In genomic region chr3:127572186-127572585, GRCh38 we compare ENCODE assay signal across 18 cellular contexts. TPM values are rescaled to one million over a fixed set of nuclear protein-coding genes. Genes with fewer than 3 reads are reported as not detected.
A peak's percentile ranks its signal among the peaks of the same experiment; 100 is the strongest.
DNase-seq lines count a peak whose midpoint lies in the region; ATAC-seq, FAIRE-seq and TF ChIP-seq lines count a peak whose summit lies in the region.
"Had no signal": no experiment of that assay in that cellular context is flagged by ENCODE, and none has a peak within 500 bp of the region (broad histone marks: within the 10 kb centered on the region; RNA-seq: fewer than 3 reads in every experiment).

No MANE protein-coding gene starts in this region.

- no peak for FAIRE-seq in HepG2 (lab: Jason Lieb, UNC)
- FAIRE-seq: GM12878, GM19239, H54 had no signal

- H2AFZ ChIP-seq in HepG2 (ENCODE audit: low read length): no peak overlapping the region
- H2AFZ ChIP-seq: GM23338 had no signal

- TF ChIP-seq POLR2A in HepG2 (IDR thresholded peaks at IDR 0.05; ENCODE audit: insufficient read depth in 1 of 2, low read depth in 2 of 2, low read length in 2 of 2) (no peak), thyroid gland (IDR thresholded peaks at IDR 0.05) (no peak)

- H3K36me3 Mint-ChIP-seq in neural crest cell (ENCODE audit: low read depth) (peaks cover 7% of the 10 kb centered on the region), T-helper 17 cell (ENCODE audit: low read depth) (no peaks in the 10 kb centered on the region)

- no peaks in the 10 kb centered on the region for H3K9me3 Mint-ChIP-seq in neural crest cell
- H3K9me3 Mint-ChIP-seq: CD8-positive, alpha-beta T cell; GM23338 had no signal

- H3K27me3 Mint-ChIP-seq in neural crest cell (ENCODE audit: low read depth) (no peaks in the 10 kb centered on the region), T-helper 17 cell (no peaks in the 10 kb centered on the region)

- TF ChIP-seq CTCF in HepG2 (CRISPR knock-in tag; IDR thresholded peaks at IDR 0.05) (no peak), neural crest cell (conservative IDR thresholded peaks at IDR 0.05) (no peak), thyroid gland (IDR thresholded peaks at IDR 0.05) (no peak)

- TF ChIP-seq EP300 in HepG2 (IDR thresholded peaks at IDR 0.05; ENCODE audit: low read depth in 2 of 2, low read length in 2 of 2) (no peak), HepG2 (CRISPR knock-in tag; IDR thresholded peaks at IDR 0.05; ENCODE audit: borderline replicate concordance) (no peak)

- DNase-seq in left ventricle myocardium superior (no peak), cardiac septum (ENCODE audit: low spot score) (no peak), HepG2 (ENCODE audit: low spot score) (no peak), neural crest cell (ENCODE audit: low read depth, low spot score) (no peak), thyroid gland (peak; percentile 65 to 72), T-helper 17 cell (no peak)
- DNase-seq in stimulated activated CD4-positive, alpha-beta T cell treated with anti-CD3 and anti-CD28 coated beads, Interleukin-15, amount 100 ng/mL, for 24 hours: no peak
- DNase-seq: 8988T; Calu3; CD8-positive, alpha-beta T cell; DMS79 treated with DMSO at 0.1 percent for 48 hours; HCEC 1CT had no signal

- no TSS peak for BruUV-seq in HepG2 (replicated peaks; lab: Mats Ljungman, UMichigan)

- H3K27me3 ChIP-seq in HepG2 (ENCODE audit: control insufficient read depth in 1 of 2, insufficient read depth in 2 of 2, low read length in 2 of 2) (no peaks in the 10 kb centered on the region), thyroid gland (no peaks in the 10 kb centered on the region)
- H3K27me3 ChIP-seq: BLaER1 treated with 17β-estradiol and CSF1 and Interleukin-3, amounts not matched to agents 10 nM and 100 nM had no signal

- POLR2A ChIA-PET in HepG2 (lab: Yijun Ruan, JAX): no interaction called here

- no peaks in the 10 kb centered on the region for H3K79me2 ChIP-seq in HepG2 (ENCODE audit: insufficient read depth, low read length)

- peaks cover 7% of the 10 kb centered on the region for H3K4me1 Mint-ChIP-seq in neural crest cell
- H3K4me1 Mint-ChIP-seq in T-helper 17 cell: peaks cover 8% of the 10 kb centered on the region
- H3K4me1 Mint-ChIP-seq: GM23338 had no signal

- ATAC-seq in left ventricle myocardium superior: peak; percentile 37
- no peak for ATAC-seq in HepG2
- no peak for ATAC-seq in T-helper 17 cell
- no peak for ATAC-seq in GM21447 (IDR thresholded peaks at IDR 0.05; ENCODE audit: unreplicated experiment)
- ATAC-seq: CD8-positive, alpha-beta T cell; GM12878; GM23338 had no signal

- H3K27ac ChIP-seq in HepG2 (ENCODE audit: extremely low read length, insufficient read depth, low read length) (no peak overlapping the region), thyroid gland (no peak overlapping the region)
- H3K27ac ChIP-seq: BLaER1 treated with 17β-estradiol and CSF1 and Interleukin-3, amounts not matched to agents 10 nM and 100 nM had no signal

- no peak for TF ChIP-seq RAD21 in HepG2 (CRISPR knock-in tag; IDR thresholded peaks at IDR 0.05)

- intact Hi-C loops in left ventricle myocardium superior (cut with micrococcal nuclease): no loop called here
- intact Hi-C loops in cardiac septum (cut with DNase I): loop anchor here (10.0 kb wide), 1 partner anchor 403 kb away; no protein-coding TSS in a partner anchor
- intact Hi-C loops in HepG2 (cut with micrococcal nuclease; ENCODE audit: unreplicated experiment): no loop called here
- intact Hi-C loops in thyroid gland (cut with DNase I): no loop called here

- H3K9ac ChIP-seq in HepG2 (ENCODE audit: insufficient read depth, low read depth, low read length): no peak overlapping the region
- H3K9ac ChIP-seq: BLaER1 treated with 17β-estradiol and CSF1 and Interleukin-3, amounts not matched to agents 10 nM and 100 nM had no signal

- no peak overlapping the region for H3K4me3 ChIP-seq in HepG2 (replicated peaks in 1 of 3; ENCODE audit: insufficient read depth in 1 of 3, low read depth in 2 of 3, low read length in 3 of 3)
- no peak overlapping the region for H3K4me3 ChIP-seq in thyroid gland (replicated peaks in 1 of 3)
- H3K4me3 ChIP-seq: BLaER1 treated with 17β-estradiol and CSF1 and Interleukin-3, amounts not matched to agents 10 nM and 100 nM; GM12878; GM23338 had no signal

- H3K4me3 Mint-ChIP-seq in neural crest cell (no peak overlapping the region), T-helper 17 cell (no peak overlapping the region)
- H3K4me3 Mint-ChIP-seq: CD8-positive, alpha-beta T cell; GM23338 had no signal

- H3K36me3 ChIP-seq in HepG2 (replicated peaks in 1 of 2; ENCODE audit: control insufficient read depth in 1 of 2, insufficient read depth in 2 of 2, low read length in 2 of 2) (peaks cover 9 to 28% of the 10 kb centered on the region in 2 experiments), thyroid gland (peaks cover 13 to 14% of the 10 kb centered on the region in 2 donors)

- H3K4me2 ChIP-seq in HepG2 (ENCODE audit: low read depth, low read length): no peak overlapping the region
- H3K4me2 ChIP-seq: BLaER1 treated with 17β-estradiol and CSF1 and Interleukin-3, amounts not matched to agents 10 nM and 100 nM; GM23338 had no signal

- in situ Hi-C loops in HepG2 (cut with HindIII; ENCODE audit: extremely low pct_ligation_motif_present, low pct_unique_long_range_greater_than_20kb): loop anchor here (10.0 kb wide), 1 partner anchor 243 kb away; no protein-coding TSS in a partner anchor

- WGBS in HepG2 (ENCODE audit: low lambda C conversion rate): 96% methylated on average over 6 of the region's 6 CpGs
- 52 to 54% methylated on average over 6 of the region's 6 CpGs for WGBS in thyroid gland, 2 donors

- CTCF ChIA-PET in HepG2 (lab: Yijun Ruan, JAX; ENCODE audit: low intra/inter-chr PET ratio, low total read pairs): no interaction called here

- H3K9me3 ChIP-seq in HepG2 (ENCODE audit: low read length): no peaks in the 10 kb centered on the region
- no peaks in the 10 kb centered on the region for H3K9me3 ChIP-seq in thyroid gland
- no peaks in the 10 kb centered on the region for H3K9me3 ChIP-seq in T-helper 17 cell (ENCODE audit: control insufficient read depth, low read length, poor library complexity, severe bottlenecking)

- no peaks in the 10 kb centered on the region for H3K4me1 ChIP-seq in HepG2 (ENCODE audit: insufficient read depth, low read length)
- peaks cover 9 to 15% of the 10 kb centered on the region in 2 donors for H3K4me1 ChIP-seq in thyroid gland

- peaks cover 11% of the 10 kb centered on the region; the same call in 1 of the 2 replicates for H4K20me1 ChIP-seq in HepG2 (ENCODE audit: insufficient read depth, low read length)

- H3K27ac Mint-ChIP-seq in neural crest cell (ENCODE audit: unreplicated experiment) (peak overlapping the region; percentile 78), T-helper 17 cell (no peak overlapping the region)
- H3K27ac Mint-ChIP-seq: CD8-positive, alpha-beta T cell; GM23338 had no signal

RNA-seq across cellular contexts. Expression of gene TPRA1, which starts 18.3 kb away (rescaled TPM):
- total RNA-seq in left ventricle myocardium superior (22.8 TPM), cardiac septum (17.3 TPM), HepG2 (2016; rRNA removed; fragmentation: Illumina TruSeq; extraction: Trizol) (16.0 and 25.8 TPM in 2 replicates), neural crest cell (27.2 and 27.4 TPM in 2 replicates), thyroid gland (10 to 100 TPM; 36.2 to 47.5 (median 43.2) TPM), T-helper 17 cell (10 to 100 TPM; 12.5 to 16.6 TPM)
- total RNA-seq in HepG2 (2016; cell fraction: cytosol; rRNA removed; fragmentation: Illumina TruSeq; extraction: Trizol; ENCODE audit: low read depth): 5.2 and 7.7 TPM in 2 replicates
- 18.1 and 26.7 TPM in 2 replicates for total RNA-seq in HepG2 (2016; cell fraction: insoluble cytoplasmic fraction; rRNA removed; fragmentation: Illumina TruSeq; extraction: Trizol)
- total RNA-seq in HepG2 (2016; cell fraction: membrane; rRNA removed; fragmentation: Illumina TruSeq; extraction: Trizol): 14.2 and 15.9 TPM in 2 replicates
- total RNA-seq in HepG2 (2016; cell fraction: nucleus; rRNA removed; fragmentation: Illumina TruSeq; extraction: Trizol): 19.5 and 20.8 TPM in 2 replicates
- 25.4 and 35.4 TPM in 2 replicates for polyA plus RNA-seq in HepG2 (2011; rRNA removed)
- 20.8 and 29.8 TPM in 2 replicates for polyA plus RNA-seq in HepG2 (2011; cell fraction: cytosol; rRNA removed)
- 39.0 and 41.7 TPM in 2 replicates for polyA plus RNA-seq in HepG2 (2011; cell fraction: nucleus; rRNA removed)
- polyA plus RNA-seq in HepG2 (2012): 13.0 and 16.0 TPM in 2 replicates
- polyA plus RNA-seq in HepG2 (2016; cell fraction: cytosol; fragmentation: Illumina TruSeq; extraction: Trizol; ENCODE audit: low read depth): 5.6 and 6.4 TPM in 2 replicates
- 14.3 TPM in 2 replicates for polyA plus RNA-seq in HepG2 (2016; cell fraction: insoluble cytoplasmic fraction; fragmentation: Illumina TruSeq; extraction: Trizol; ENCODE audit: low read depth)
- polyA plus RNA-seq in HepG2 (2016; cell fraction: membrane; fragmentation: Illumina TruSeq; extraction: Trizol; ENCODE audit: low read depth): 9.6 and 10.9 TPM in 2 replicates
- 34.7 and 36.4 TPM in 2 replicates for polyA plus RNA-seq in HepG2 (2016; cell fraction: nucleus; fragmentation: Illumina TruSeq; extraction: Trizol; ENCODE audit: insufficient read depth, low read depth)
- 60.4 and 130 TPM in 2 replicates for polyA minus RNA-seq in HepG2 (2011; rRNA and poly(A)+ RNA removed; ENCODE audit: low replicate concordance)
- 12.0 and 12.9 TPM in 2 replicates for polyA minus RNA-seq in HepG2 (2011; cell fraction: cytosol; rRNA and poly(A)+ RNA removed)
- polyA minus RNA-seq in HepG2 (2011; cell fraction: nucleus; rRNA and poly(A)+ RNA removed): 12.6 and 20.5 TPM in 2 replicates

RNA-seq across cellular contexts. Expression of gene MCM2, which starts 26.0 kb away (rescaled TPM):
- total RNA-seq in left ventricle myocardium superior (8.7 TPM), cardiac septum (5.5 TPM), HepG2 (2016; rRNA removed; fragmentation: Illumina TruSeq; extraction: Trizol) (133 and 134 TPM in 2 replicates), neural crest cell (223 and 228 TPM in 2 replicates), thyroid gland (10 to 100 TPM in 1 of 4 donors, 1 to 10 TPM in 3; 7.5 to 15.1 (median 9.5) TPM), T-helper 17 cell (10 to 100 TPM in 1 of 2 donors, 1 to 10 TPM in 1; 8.6 to 11.6 TPM)
- total RNA-seq in HepG2 (2016; cell fraction: cytosol; rRNA removed; fragmentation: Illumina TruSeq; extraction: Trizol; ENCODE audit: low read depth): 22.3 and 24.9 TPM in 2 replicates
- 115 and 130 TPM in 2 replicates for total RNA-seq in HepG2 (2016; cell fraction: insoluble cytoplasmic fraction; rRNA removed; fragmentation: Illumina TruSeq; extraction: Trizol)
- total RNA-seq in HepG2 (2016; cell fraction: membrane; rRNA removed; fragmentation: Illumina TruSeq; extraction: Trizol): 33.8 and 39.4 TPM in 2 replicates
- 68.8 and 75.2 TPM in 2 replicates for total RNA-seq in HepG2 (2016; cell fraction: nucleus; rRNA removed; fragmentation: Illumina TruSeq; extraction: Trizol)
- 34.3 and 43.5 TPM in 2 replicates for polyA plus RNA-seq in HepG2 (2011; rRNA removed)
- 28.9 and 46.8 TPM in 2 replicates for polyA plus RNA-seq in HepG2 (2011; cell fraction: cytosol; rRNA removed)
- polyA plus RNA-seq in HepG2 (2011; cell fraction: nucleus; rRNA removed): 34.6 and 57.1 TPM in 2 replicates
- polyA plus RNA-seq in HepG2 (2012): 19.7 and 32.1 TPM in 2 replicates
- 7.2 and 8.0 TPM in 2 replicates for polyA plus RNA-seq in HepG2 (2016; cell fraction: cytosol; fragmentation: Illumina TruSeq; extraction: Trizol; ENCODE audit: low read depth)
- 74.7 and 93.0 TPM in 2 replicates for polyA plus RNA-seq in HepG2 (2016; cell fraction: insoluble cytoplasmic fraction; fragmentation: Illumina TruSeq; extraction: Trizol; ENCODE audit: low read depth)
- polyA plus RNA-seq in HepG2 (2016; cell fraction: membrane; fragmentation: Illumina TruSeq; extraction: Trizol; ENCODE audit: low read depth): 14.0 and 16.6 TPM in 2 replicates
- 65.8 and 73.2 TPM in 2 replicates for polyA plus RNA-seq in HepG2 (2016; cell fraction: nucleus; fragmentation: Illumina TruSeq; extraction: Trizol; ENCODE audit: insufficient read depth, low read depth)
- polyA minus RNA-seq in HepG2 (2011; rRNA and poly(A)+ RNA removed; ENCODE audit: low replicate concordance): 166 and 435 TPM in 2 replicates
- polyA minus RNA-seq in HepG2 (2011; cell fraction: cytosol; rRNA and poly(A)+ RNA removed): 38.0 and 60.1 TPM in 2 replicates
- 20.4 and 28.2 TPM in 2 replicates for polyA minus RNA-seq in HepG2 (2011; cell fraction: nucleus; rRNA and poly(A)+ RNA removed)

RNA-seq across cellular contexts. Expression of gene PODXL2, which starts 56.8 kb away (rescaled TPM):
- total RNA-seq in left ventricle myocardium superior (1.5 TPM), cardiac septum (2.2 TPM), HepG2 (2016; rRNA removed; fragmentation: Illumina TruSeq; extraction: Trizol) (13.5 and 25.1 TPM in 2 replicates), neural crest cell (70.8 and 74.0 TPM in 2 replicates), thyroid gland (1 to 10 TPM; 3.2 to 9.4 (median 8.0) TPM), T-helper 17 cell (1 to 10 TPM; 4.8 to 5.5 TPM)
- total RNA-seq in HepG2 (2016; cell fraction: cytosol; rRNA removed; fragmentation: Illumina TruSeq; extraction: Trizol; ENCODE audit: low read depth): 11.1 and 12.1 TPM in 2 replicates
- 12.9 and 25.2 TPM in 2 replicates for total RNA-seq in HepG2 (2016; cell fraction: insoluble cytoplasmic fraction; rRNA removed; fragmentation: Illumina TruSeq; extraction: Trizol)
- total RNA-seq in HepG2 (2016; cell fraction: membrane; rRNA removed; fragmentation: Illumina TruSeq; extraction: Trizol): 17.4 and 19.2 TPM in 2 replicates
- 22.7 and 24.9 TPM in 2 replicates for total RNA-seq in HepG2 (2016; cell fraction: nucleus; rRNA removed; fragmentation: Illumina TruSeq; extraction: Trizol)
- polyA plus RNA-seq in HepG2 (2011; rRNA removed): 20.4 and 31.7 TPM in 2 replicates
- 24.7 and 33.2 TPM in 2 replicates for polyA plus RNA-seq in HepG2 (2011; cell fraction: cytosol; rRNA removed)
- 25.3 and 29.3 TPM in 2 replicates for polyA plus RNA-seq in HepG2 (2011; cell fraction: nucleus; rRNA removed)
- polyA plus RNA-seq in HepG2 (2012): 12.3 and 15.4 TPM in 2 replicates
- 13.5 and 14.7 TPM in 2 replicates for polyA plus RNA-seq in HepG2 (2016; cell fraction: cytosol; fragmentation: Illumina TruSeq; extraction: Trizol; ENCODE audit: low read depth)
- polyA plus RNA-seq in HepG2 (2016; cell fraction: insoluble cytoplasmic fraction; fragmentation: Illumina TruSeq; extraction: Trizol; ENCODE audit: low read depth): 12.3 and 15.0 TPM in 2 replicates
- polyA plus RNA-seq in HepG2 (2016; cell fraction: membrane; fragmentation: Illumina TruSeq; extraction: Trizol; ENCODE audit: low read depth): 18.5 and 19.8 TPM in 2 replicates
- polyA plus RNA-seq in HepG2 (2016; cell fraction: nucleus; fragmentation: Illumina TruSeq; extraction: Trizol; ENCODE audit: insufficient read depth, low read depth): 39.4 and 41.1 TPM in 2 replicates
- polyA minus RNA-seq in HepG2 (2011; rRNA and poly(A)+ RNA removed; ENCODE audit: low replicate concordance): 19.7 and 24.8 TPM in 2 replicates
- polyA minus RNA-seq in HepG2 (2011; cell fraction: cytosol; rRNA and poly(A)+ RNA removed): 10.5 and 11.6 TPM in 2 replicates
- polyA minus RNA-seq in HepG2 (2011; cell fraction: nucleus; rRNA and poly(A)+ RNA removed): 5.3 and 7.3 TPM in 2 replicates

Comparison
In these comparisons a context has a peak if more than half of its experiments do, and no peak if none do; other contexts are left out.
1. DNase-seq: peak in thyroid gland (2 of 2); none in left ventricle myocardium superior (single experiment), cardiac septum (single experiment), HepG2 (single experiment), neural crest cell (single experiment), T-helper 17 cell (0 of 3) and stimulated activated CD4-positive, alpha-beta T cell treated with anti-CD3 and anti-CD28 coated beads, Interleukin-15, amount 100 ng/mL, for 24 hours (single experiment).